ENCODE assay signal across 13 cellular contexts in genomic region chr9:117034862-117035261, GRCh38.
A peak's percentile ranks its signal among the peaks of the same experiment; 100 is the strongest.
DNase-seq lines count a peak whose midpoint lies in the region; ATAC-seq and TF ChIP-seq lines count a peak whose summit lies in the region.
"Had no signal": no experiment of that assay in that cellular context is flagged by ENCODE, and none has a peak within 500 bp of the region (broad histone marks: within the 10 kb centered on the region; RNA-seq: fewer than 3 reads in every experiment).

No MANE protein-coding gene starts in this region.

- no peak overlapping the region for H3K4ac ChIP-seq in H9 (ENCODE audit: low read depth, low read length)
- H3K4ac ChIP-seq in mesendoderm (ENCODE audit: low read depth, low read length), result no peak overlapping the region

- no peak overlapping the region for H3K14ac ChIP-seq in H9 (ENCODE audit: insufficient read depth, low read length)

- H3K18ac ChIP-seq in H9 (ENCODE audit: insufficient read length, low read depth, low read length), result no peak overlapping the region
- no peak overlapping the region for H3K18ac ChIP-seq in mesendoderm (ENCODE audit: low read length)

- no peak overlapping the region for H4K5ac ChIP-seq in H9 (ENCODE audit: insufficient read length, low read depth, low read length)
- H4K5ac ChIP-seq in mesendoderm (ENCODE audit: low read length), result no peak overlapping the region

- H3K4me3 Mint-ChIP-seq in H9, result no peak overlapping the region
- H3K4me3 Mint-ChIP-seq in activated T-cell treated with anti-CD3 and anti-CD28 coated beads, Interleukin-2, amount 50 U/mL, for 4 hours, result no peak overlapping the region

- H3K36me3 ChIP-seq in brain microvascular endothelial cell (replicated peaks), result no peaks in the 10 kb centered on the region
- H3K36me3 ChIP-seq in mesendoderm (ENCODE audit: control insufficient read depth, insufficient read depth, low read length), result no peaks in the 10 kb centered on the region
- H3K36me3 ChIP-seq: right atrium auricular region had no signal

- H3K79me1 ChIP-seq in H9 (ENCODE audit: insufficient read depth, low read depth, low read length, poor library complexity, severe bottlenecking) (no peaks in the 10 kb centered on the region), mesendoderm (ENCODE audit: low read length) (no peaks in the 10 kb centered on the region)

- H4K91ac ChIP-seq in H9 (ENCODE audit: insufficient read length, low read depth, low read length), result no peak overlapping the region

- H2AK5ac ChIP-seq in H9 (ENCODE audit: insufficient read length, low read length) (no peak overlapping the region), mesendoderm (ENCODE audit: low read length) (no peak overlapping the region)

- no peaks in the 10 kb centered on the region for H3K4me1 Mint-ChIP-seq in H9
- no peaks in the 10 kb centered on the region for H3K4me1 Mint-ChIP-seq in activated T-cell treated with anti-CD3 and anti-CD28 coated beads, Interleukin-2, amount 50 U/mL, for 4 hours (ENCODE audit: low read depth)

- ATAC-seq in activated T-cell treated with anti-CD3 and anti-CD28 coated beads, Interleukin-2, amount 50 U/mL, for 4 hours, result no peak
- ATAC-seq: mucosa of descending colon had no signal

- no peaks in the 10 kb centered on the region for H3K36me3 Mint-ChIP-seq in H9 (ENCODE audit: insufficient read depth in 1 of 3, low read depth in 3 of 3)
- H3K36me3 Mint-ChIP-seq in activated T-cell treated with anti-CD3 and anti-CD28 coated beads, Interleukin-2, amount 50 U/mL, for 4 hours (ENCODE audit: insufficient read depth), result no peaks in the 10 kb centered on the region

- H3K23ac ChIP-seq in H9 (ENCODE audit: insufficient read length, low read depth, low read length) (no peak overlapping the region), mesendoderm (ENCODE audit: low read length) (no peak overlapping the region)

- H3K56ac ChIP-seq in H9 (ENCODE audit: insufficient read length, low read depth, low read length) (no peak overlapping the region), mesendoderm (ENCODE audit: low read length) (no peak overlapping the region)

- no peak overlapping the region for H2BK12ac ChIP-seq in H9 (ENCODE audit: insufficient read length, low read depth, low read length)

- no peak for TF ChIP-seq CTCF in H9 (conservative IDR thresholded peaks at IDR 0.05)
- no peak for TF ChIP-seq CTCF in brain microvascular endothelial cell (IDR thresholded peaks at IDR 0.05; ENCODE audit: low read depth, low read length, missing control alignments)

- no peak overlapping the region for H3T11ph ChIP-seq in H9 (ENCODE audit: low read length)

- H4K20me1 ChIP-seq in H9 (ENCODE audit: control insufficient read depth, insufficient read depth, insufficient read length), result no peaks in the 10 kb centered on the region

- no peak overlapping the region for H2BK120ac ChIP-seq in H9 (ENCODE audit: low read depth, low read length, poor library complexity, severe bottlenecking)
- H2BK120ac ChIP-seq in mesendoderm (ENCODE audit: low read depth, low read length), result no peak overlapping the region

- peaks cover 7% of the 10 kb centered on the region; the same call in 1 of the 2 replicates for H3K27me3 Mint-ChIP-seq in H9 (ENCODE audit: low read depth)
- no peaks in the 10 kb centered on the region for H3K27me3 Mint-ChIP-seq in activated T-cell treated with anti-CD3 and anti-CD28 coated beads, Interleukin-2, amount 50 U/mL, for 4 hours (ENCODE audit: low read depth)

- in situ Hi-C loops in brain microvascular endothelial cell (cut with HindIII; ENCODE audit: low pct_ligation_motif_present, low sequenced_read_pairs), result no loop called here

- H3K27ac ChIP-seq in H9 (ENCODE audit: insufficient read length, low read depth, low read length), result no peak overlapping the region
- H3K27ac ChIP-seq in brain microvascular endothelial cell, result no peak overlapping the region
- H3K27ac ChIP-seq in mesendoderm (ENCODE audit: low read depth, low read length), result no peak overlapping the region
- H3K27ac ChIP-seq: right atrium auricular region had no signal

- H3K9ac ChIP-seq in H9 (ENCODE audit: extremely low read depth, insufficient read length, low read length), result no peak overlapping the region
- H3K9ac ChIP-seq in mesendoderm (ENCODE audit: low read length), result no peak overlapping the region

- no peak overlapping the region for H2AFZ ChIP-seq in H9 (ENCODE audit: low read length)

- H3K9me3 Mint-ChIP-seq in H9, result no peaks in the 10 kb centered on the region
- H3K9me3 Mint-ChIP-seq in activated T-cell treated with anti-CD3 and anti-CD28 coated beads, Interleukin-2, amount 50 U/mL, for 4 hours, result peaks cover 6% of the 10 kb centered on the region

- H3K23me2 ChIP-seq in H9 (ENCODE audit: insufficient read length, low read depth, low read length, poor library complexity, severe bottlenecking), result no peaks in the 10 kb centered on the region

- H2BK15ac ChIP-seq in H9 (ENCODE audit: low read depth, low read length) (no peak overlapping the region), mesendoderm (replicated peaks; ENCODE audit: low read depth) (no peak overlapping the region)

- no peak overlapping the region for H3K4me3 ChIP-seq in brain microvascular endothelial cell (ENCODE audit: low read depth, low read length)
- no peak overlapping the region for H3K4me3 ChIP-seq in mesendoderm (ENCODE audit: low read length)
- H3K4me3 ChIP-seq: mucosa of descending colon, right atrium auricular region had no signal

- H2BK20ac ChIP-seq in H9 (ENCODE audit: low read depth, low read length, poor library complexity, severe bottlenecking), result no peak overlapping the region

- WGBS in H9 (ENCODE audit: extremely low coverage, insufficient read length, low lambda C conversion rate), result no CpG with 5 or more reads among the region's 2 CpGs
- no CpG with 5 or more reads among the region's 2 CpGs for WGBS in mesendoderm (ENCODE audit: extremely low coverage, insufficient coverage, low lambda C conversion rate)

- H3K27ac Mint-ChIP-seq in H9, result no peak overlapping the region

- no peaks in the 10 kb centered on the region for H3K9me3 ChIP-seq in H9 (ENCODE audit: control insufficient read depth, low read depth, low read length)
- H3K9me3 ChIP-seq: mucosa of descending colon, right atrium auricular region had no signal

- H2BK5ac ChIP-seq in H9 (ENCODE audit: insufficient read length, low read length), result no peak overlapping the region
- H2BK5ac ChIP-seq in mesendoderm (ENCODE audit: low read length), result no peak overlapping the region

- no peaks in the 10 kb centered on the region for H3K79me2 ChIP-seq in H9 (ENCODE audit: insufficient read depth, low read length)
- H3K79me2 ChIP-seq in mesendoderm (ENCODE audit: control insufficient read depth, insufficient read depth, low read length), result no peaks in the 10 kb centered on the region

- H3K4me1 ChIP-seq in H9 (ENCODE audit: insufficient read depth, low read length) (no peaks in the 10 kb centered on the region), mesendoderm (ENCODE audit: control insufficient read depth, low read depth, low read length) (no peaks in the 10 kb centered on the region)
- H3K4me1 ChIP-seq: right atrium auricular region had no signal

- H4K8ac ChIP-seq in H9 (replicated peaks; ENCODE audit: insufficient read length, low read depth, low read length), result no peak overlapping the region
- no peak overlapping the region for H4K8ac ChIP-seq in mesendoderm (ENCODE audit: low read depth, low read length)

- peak; percentile 47 for DNase-seq in H9
- DNase-seq in NAMALWA (ENCODE audit: low spot score), result peak; percentile 15
- peak; percentile 1 for DNase-seq in brain microvascular endothelial cell
- peak; percentile 78 for DNase-seq in mesendoderm
- DNase-seq in activated T-cell treated with anti-CD3 and anti-CD28 coated beads, Interleukin-2, amount 50 U/mL, for 4 hours, result no peak
- DNase-seq in NCI-H2081 treated with DMSO at 0.1 percent for 48 hours (lab: John Stamatoyannopoulos, UW), result no peak
- DNase-seq in putamen (ENCODE audit: low spot score), result no peak
- no peak for DNase-seq in activated CD8-positive, alpha-beta memory T cell treated with anti-CD3 and anti-CD28 coated beads, Interleukin-2, amount 50 U/mL, for 48 hours
- DNase-seq: activated T-cell treated with anti-CD3 and anti-CD28 coated beads, Interleukin-2, amount 50 U/mL, for 48 hours; hypothalamus; NCI-H187 treated with DMSO at 0.1 percent for 48 hours had no signal

- H3K4me2 ChIP-seq in H9 (ENCODE audit: insufficient read depth, insufficient read length, low read length), result no peak overlapping the region
- H3K4me2 ChIP-seq in mesendoderm (ENCODE audit: low read length), result no peak overlapping the region

- no peaks in the 10 kb centered on the region for H3K27me3 ChIP-seq in H9 (ENCODE audit: insufficient read depth, low read length)
- no peaks in the 10 kb centered on the region for H3K27me3 ChIP-seq in brain microvascular endothelial cell (replicated peaks)
- H3K27me3 ChIP-seq in mesendoderm (ENCODE audit: insufficient read depth, low read length, poor library complexity), result no peaks in the 10 kb centered on the region
- H3K27me3 ChIP-seq: right atrium auricular region had no signal

Comparison
In these comparisons a context has a peak if more than half of its experiments do, and no peak if none do; other contexts are left out.
1. DNase-seq: peak in H9 (single experiment), NAMALWA (single experiment), brain microvascular endothelial cell (single experiment) and mesendoderm (single experiment); none in activated T-cell treated with anti-CD3 and anti-CD28 coated beads, Interleukin-2, amount 50 U/mL, for 4 hours (single experiment), NCI-H2081 treated with DMSO at 0.1 percent for 48 hours (single experiment), putamen (single experiment) and activated CD8-positive, alpha-beta memory T cell treated with anti-CD3 and anti-CD28 coated beads, Interleukin-2, amount 50 U/mL, for 48 hours (single experiment).